Comparison of ENCODE assay signal across 31 cellular contexts in genomic region chr1:55167224-55167623, GRCh38. TPM values are rescaled to one million over a fixed set of nuclear protein-coding genes. Genes with fewer than 3 reads are reported as not detected.
DNase-seq lines count a peak whose midpoint lies in the region; ATAC-seq and TF ChIP-seq lines count a peak whose summit lies in the region.
"Had no signal": no experiment of that assay in that cellular context is flagged by ENCODE, and none has a peak within 500 bp of the region (broad histone marks: within the 10 kb centered on the region; RNA-seq: fewer than 3 reads in every experiment).

No MANE protein-coding gene starts in this region.

- no peak overlapping the region for H2BK15ac ChIP-seq in H9 (ENCODE audit: low read depth, low read length)

- H2AK5ac ChIP-seq in H9 (ENCODE audit: insufficient read length, low read length), result no peak overlapping the region

- peaks cover 0 to 95% (median 70%) of the 10 kb centered on the region in 9 donors for H3K36me3 ChIP-seq in heart left ventricle
- H3K36me3 ChIP-seq in uterus, result no peaks in the 10 kb centered on the region
- H3K36me3 ChIP-seq in prostate gland, result no peaks in the 10 kb centered on the region
- H3K36me3 ChIP-seq: breast epithelium had no signal

- H2BK5ac ChIP-seq in H9 (ENCODE audit: insufficient read length, low read length), result no peak overlapping the region

- no peaks in the 10 kb centered on the region for H3K79me1 ChIP-seq in H9 (ENCODE audit: insufficient read depth, low read depth, low read length, poor library complexity, severe bottlenecking)

- no peak overlapping the region for H3K56ac ChIP-seq in H9 (ENCODE audit: insufficient read length, low read depth, low read length)

- H4K5ac ChIP-seq in H9 (ENCODE audit: insufficient read length, low read depth, low read length), result no peak overlapping the region

- ATAC-seq in heart left ventricle (peak in 3 of 4 donors; percentile 22 to 53 (median 29)), Right ventricle myocardium inferior (no peak)
- ATAC-seq in central memory CD8-positive, alpha-beta T cell (replicated peaks; ENCODE audit: extremely low read depth, poor library complexity, severe bottlenecking), result no peak
- ATAC-seq in stimulated activated naive B cell treated with anti-CD40 and anti-IgM and Interleukin-4, amounts not matched to agents 10 μg/mL and 1 μg/mL and 100 μg/mL, for 72 hours (replicated peaks), result no peak
- ATAC-seq: HCT116, left cardiac atrium, PC-3, right cardiac atrium had no signal

- H3K4me3 Mint-ChIP-seq in H9, result no peak overlapping the region
- H3K4me3 Mint-ChIP-seq in central memory CD8-positive, alpha-beta T cell, result no peak overlapping the region
- H3K4me3 Mint-ChIP-seq in stimulated activated naive B cell treated with anti-CD40 and anti-IgM and Interleukin-4, amounts not matched to agents 10 μg/mL and 1 μg/mL and 100 μg/mL, for 72 hours, result no peak overlapping the region
- H3K4me3 Mint-ChIP-seq: activated CD4-positive, alpha-beta memory T cell treated with anti-CD3 and anti-CD28 coated beads, Interleukin-2, amount 10 ng/mL, durations not matched to agents 7 days and 5 days; immature natural killer cell had no signal

- no peak overlapping the region for H3T11ph ChIP-seq in H9 (ENCODE audit: low read length)

- no peak for DNase-seq in heart left ventricle
- no peak for DNase-seq in Right ventricle myocardium inferior (ENCODE audit: missing footprints)
- DNase-seq in H9, result no peak
- DNase-seq in central memory CD8-positive, alpha-beta T cell (ENCODE audit: low spot score in 2 of 2), result no peak
- DNase-seq in stimulated activated naive B cell treated with anti-CD40 and anti-IgM and Interleukin-4, amounts not matched to agents 10 μg/mL and 1 μg/mL and 100 μg/mL, for 72 hours, result no peak
- DNase-seq in uterus, result no peak
- DNase-seq in prostate gland (ENCODE audit: low spot score), result no peak
- DNase-seq: activated CD4-positive, alpha-beta memory T cell treated with anti-CD3 and anti-CD28 coated beads, Interleukin-2, amount 10 ng/mL, durations not matched to agents 7 days and 5 days; activated CD4-positive, CD25-positive, alpha-beta regulatory T cell treated with anti-CD3 and anti-CD28 coated beads, Interleukin-2, amount 50 U/mL, for 72 hours; anterior cingulate cortex; C1 segment of cervical spinal cord; DND-41; GF-D8; hypothalamus; immature natural killer cell; left cardiac atrium; MG63; NCI-H1105 treated with DMSO at 0.1 percent for 48 hours; NCI-H2029 treated with DMSO at 0.1 percent for 48 hours; NCI-H2227 treated with DMSO at 0.1 percent for 48 hours; NCI-H69; PC-3; right cardiac atrium; SK-N-SH; stimulated activated CD4-positive, alpha-beta T cell treated with anti-CD3 and anti-CD28 coated beads, Interleukin-1b, Interleukin-23, amount 100 ng/mL, for 48 hours; T-helper 2 cell; thyroid gland had no signal

- H3K4me1 ChIP-seq in heart left ventricle (peaks cover 0 to 30% (median 4%) of the 10 kb centered on the region in 12 donors), H9 (ENCODE audit: insufficient read depth, low read length) (peaks cover 4% of the 10 kb centered on the region; the same call in 1 of the 2 replicates), uterus (no peaks in the 10 kb centered on the region), prostate gland (replicated peaks) (no peaks in the 10 kb centered on the region)
- H3K4me1 ChIP-seq: breast epithelium, parathyroid adenoma had no signal

- H2BK20ac ChIP-seq in H9 (ENCODE audit: low read depth, low read length, poor library complexity, severe bottlenecking), result no peak overlapping the region

- H3K9me3 Mint-ChIP-seq in H9, result no peaks in the 10 kb centered on the region
- no peaks in the 10 kb centered on the region for H3K9me3 Mint-ChIP-seq in central memory CD8-positive, alpha-beta T cell
- H3K9me3 Mint-ChIP-seq in stimulated activated naive B cell treated with anti-CD40 and anti-IgM and Interleukin-4, amounts not matched to agents 10 μg/mL and 1 μg/mL and 100 μg/mL, for 72 hours, result no peaks in the 10 kb centered on the region
- H3K9me3 Mint-ChIP-seq: activated CD4-positive, alpha-beta memory T cell treated with anti-CD3 and anti-CD28 coated beads, Interleukin-2, amount 10 ng/mL, durations not matched to agents 7 days and 5 days; immature natural killer cell had no signal

- H3K23ac ChIP-seq in H9 (ENCODE audit: insufficient read length, low read depth, low read length), result no peak overlapping the region

- H3K9ac ChIP-seq in H9 (ENCODE audit: extremely low read depth, insufficient read length, low read length), result no peak overlapping the region
- H3K9ac ChIP-seq: KMS-11, parathyroid adenoma, SK-N-SH had no signal

- H2BK12ac ChIP-seq in H9 (ENCODE audit: insufficient read length, low read depth, low read length), result no peak overlapping the region

- no peak for TF ChIP-seq CTCF in heart left ventricle (IDR thresholded peaks at IDR 0.05)
- TF ChIP-seq CTCF in H9 (conservative IDR thresholded peaks at IDR 0.05), result no peak
- no peak for TF ChIP-seq CTCF in uterus (IDR thresholded peaks at IDR 0.05)
- TF ChIP-seq CTCF in prostate gland (IDR thresholded peaks at IDR 0.05), result no peak

- no peak overlapping the region for H2BK120ac ChIP-seq in H9 (ENCODE audit: low read depth, low read length, poor library complexity, severe bottlenecking)

- H3K36me3 Mint-ChIP-seq in H9 (ENCODE audit: insufficient read depth in 1 of 3, low read depth in 3 of 3), result peaks cover 12 to 29% (median 19%) of the 10 kb centered on the region in 3 experiments; a peak in 6 of 7 replicates
- peaks cover 46% of the 10 kb centered on the region for H3K36me3 Mint-ChIP-seq in central memory CD8-positive, alpha-beta T cell (ENCODE audit: insufficient read depth)
- peaks cover 38 to 48% of the 10 kb centered on the region in 2 donors for H3K36me3 Mint-ChIP-seq in stimulated activated naive B cell treated with anti-CD40 and anti-IgM and Interleukin-4, amounts not matched to agents 10 μg/mL and 1 μg/mL and 100 μg/mL, for 72 hours

- H3K23me2 ChIP-seq in H9 (ENCODE audit: insufficient read length, low read depth, low read length, poor library complexity, severe bottlenecking), result no peaks in the 10 kb centered on the region

- no peak overlapping the region for H3K14ac ChIP-seq in H9 (ENCODE audit: insufficient read depth, low read length)

- intact Hi-C loops in heart left ventricle (cut with DNase I), result loop anchor here in 2 of 10 donors (5.0 kb wide), 1 partner anchor 45 kb away; no protein-coding TSS in a partner anchor
- intact Hi-C loops in Right ventricle myocardium inferior (cut with DNase I), result no loop called here
- intact Hi-C loops in uterus (cut with DNase I; ENCODE audit: low total_unique reads), result no loop called here
- intact Hi-C loops in prostate gland (cut with DNase I), result no loop called here

- no peak overlapping the region for H4K91ac ChIP-seq in H9 (ENCODE audit: insufficient read length, low read depth, low read length)

- peak overlapping the region in 2 of 3 experiments; percentile 21 to 69; a peak in 3 of 7 replicates for H3K27ac Mint-ChIP-seq in H9
- H3K27ac Mint-ChIP-seq in central memory CD8-positive, alpha-beta T cell (ENCODE audit: low read depth), result peak overlapping the region; percentile 38
- peak overlapping the region; percentile 86 for H3K27ac Mint-ChIP-seq in stimulated activated naive B cell treated with anti-CD40 and anti-IgM and Interleukin-4, amounts not matched to agents 10 μg/mL and 1 μg/mL and 100 μg/mL, for 72 hours
- H3K27ac Mint-ChIP-seq: activated CD4-positive, alpha-beta memory T cell treated with anti-CD3 and anti-CD28 coated beads, Interleukin-2, amount 10 ng/mL, durations not matched to agents 7 days and 5 days had no signal

- H3K27ac ChIP-seq in heart left ventricle, result peak overlapping the region in 1 of 12 donors; percentile 7
- H3K27ac ChIP-seq in H9 (ENCODE audit: insufficient read length, low read depth, low read length), result no peak overlapping the region
- H3K27ac ChIP-seq in uterus, result no peak overlapping the region
- no peak overlapping the region for H3K27ac ChIP-seq in prostate gland
- H3K27ac ChIP-seq: breast epithelium, KMS-11, parathyroid adenoma, thyroid gland had no signal

- H3K79me2 ChIP-seq in H9 (ENCODE audit: insufficient read depth, low read length), result no peaks in the 10 kb centered on the region
- H3K79me2 ChIP-seq: parathyroid adenoma had no signal

- H3K27me3 Mint-ChIP-seq in H9 (ENCODE audit: low read depth), result no peaks in the 10 kb centered on the region
- H3K27me3 Mint-ChIP-seq in central memory CD8-positive, alpha-beta T cell, result no peaks in the 10 kb centered on the region
- no peaks in the 10 kb centered on the region for H3K27me3 Mint-ChIP-seq in stimulated activated naive B cell treated with anti-CD40 and anti-IgM and Interleukin-4, amounts not matched to agents 10 μg/mL and 1 μg/mL and 100 μg/mL, for 72 hours
- H3K27me3 Mint-ChIP-seq: activated CD4-positive, alpha-beta memory T cell treated with anti-CD3 and anti-CD28 coated beads, Interleukin-2, amount 10 ng/mL, durations not matched to agents 7 days and 5 days had no signal

- H3K4ac ChIP-seq in H9 (ENCODE audit: low read depth, low read length), result no peak overlapping the region

- TF ChIP-seq POLR2A in heart left ventricle (IDR thresholded peaks at IDR 0.05) (no peak), uterus (IDR thresholded peaks at IDR 0.05) (no peak), prostate gland (IDR thresholded peaks at IDR 0.05) (no peak)

- H3K4me3 ChIP-seq in heart left ventricle (no peak overlapping the region), uterus (no peak overlapping the region), prostate gland (no peak overlapping the region)
- H3K4me3 ChIP-seq: breast epithelium, MG63, thyroid gland had no signal

- H4K8ac ChIP-seq in H9 (replicated peaks; ENCODE audit: insufficient read length, low read depth, low read length), result no peak overlapping the region

- no peaks in the 10 kb centered on the region for H3K9me3 ChIP-seq in heart left ventricle
- no peaks in the 10 kb centered on the region for H3K9me3 ChIP-seq in H9 (ENCODE audit: control insufficient read depth, low read depth, low read length)
- no peaks in the 10 kb centered on the region for H3K9me3 ChIP-seq in uterus
- H3K9me3 ChIP-seq in prostate gland, result no peaks in the 10 kb centered on the region
- H3K9me3 ChIP-seq: breast epithelium, MG63, SK-N-SH, thyroid gland had no signal

- no peaks in the 10 kb centered on the region for H3K27me3 ChIP-seq in heart left ventricle
- no peaks in the 10 kb centered on the region for H3K27me3 ChIP-seq in H9 (ENCODE audit: insufficient read depth, low read length)
- no peaks in the 10 kb centered on the region for H3K27me3 ChIP-seq in uterus
- no peaks in the 10 kb centered on the region for H3K27me3 ChIP-seq in prostate gland (replicated peaks; ENCODE audit: insufficient read depth)
- H3K27me3 ChIP-seq: breast epithelium, MG63, thyroid gland had no signal

- WGBS in heart left ventricle, 4 donors, result 45 to 66% (median 53%) methylated on average over 3 of the region's 3 CpGs
- no CpG with 5 or more reads among the region's 3 CpGs for WGBS in H9 (ENCODE audit: extremely low coverage, insufficient read length, low lambda C conversion rate)
- WGBS in prostate gland, result 54% methylated on average over 3 of the region's 3 CpGs

- H3K4me2 ChIP-seq in H9 (ENCODE audit: insufficient read depth, insufficient read length, low read length), result no peak overlapping the region
- H3K4me2 ChIP-seq: KMS-11, SK-N-SH had no signal

- no peak overlapping the region for H3K18ac ChIP-seq in H9 (ENCODE audit: insufficient read length, low read depth, low read length)

- H4K20me1 ChIP-seq in H9 (ENCODE audit: control insufficient read depth, insufficient read depth, insufficient read length), result no peaks in the 10 kb centered on the region

- H2AFZ ChIP-seq in H9 (ENCODE audit: low read length), result no peak overlapping the region
- H2AFZ ChIP-seq: parathyroid adenoma had no signal

- H3K4me1 Mint-ChIP-seq in H9, result peaks cover 24 to 33% of the 10 kb centered on the region in 2 experiments
- peaks cover 33% of the 10 kb centered on the region for H3K4me1 Mint-ChIP-seq in central memory CD8-positive, alpha-beta T cell
- H3K4me1 Mint-ChIP-seq in stimulated activated naive B cell treated with anti-CD40 and anti-IgM and Interleukin-4, amounts not matched to agents 10 μg/mL and 1 μg/mL and 100 μg/mL, for 72 hours, result peaks cover 18 to 36% of the 10 kb centered on the region in 2 donors

RNA-seq across cellular contexts. Expression of gene USP24, which starts 47.9 kb away (rescaled TPM):
- 10 to 100 TPM; 26.3 to 53.7 (median 36.8) TPM for total RNA-seq in heart left ventricle
- polyA plus RNA-seq in heart left ventricle, result 10 to 100 TPM; 13.9 to 15.4 TPM
- 34.5 TPM for total RNA-seq in Right ventricle myocardium inferior
- total RNA-seq in H9 (2021), result 30.8 and 35.3 TPM in 2 replicates
- total RNA-seq in uterus, result 10 to 100 TPM; 14.9 to 66.1 (median 44.1) TPM
- 10 to 100 TPM; 29.7 to 44.6 TPM for total RNA-seq in prostate gland

Comparison
In these comparisons a context has a peak if more than half of its experiments do, and no peak if none do; other contexts are left out.
1. ATAC-seq: peak in heart left ventricle (3 of 4); none in Right ventricle myocardium inferior (single experiment), central memory CD8-positive, alpha-beta T cell (single experiment) and stimulated activated naive B cell treated with anti-CD40 and anti-IgM and Interleukin-4, amounts not matched to agents 10 μg/mL and 1 μg/mL and 100 μg/mL, for 72 hours (0 of 2).
2. Peak in every context shown above with its lines, with median percentiles within 50 percentile points of each other: H3K27ac Mint-ChIP-seq.